20 cellular contexts compared by ENCODE assay signal in the genomic region with DNA sequence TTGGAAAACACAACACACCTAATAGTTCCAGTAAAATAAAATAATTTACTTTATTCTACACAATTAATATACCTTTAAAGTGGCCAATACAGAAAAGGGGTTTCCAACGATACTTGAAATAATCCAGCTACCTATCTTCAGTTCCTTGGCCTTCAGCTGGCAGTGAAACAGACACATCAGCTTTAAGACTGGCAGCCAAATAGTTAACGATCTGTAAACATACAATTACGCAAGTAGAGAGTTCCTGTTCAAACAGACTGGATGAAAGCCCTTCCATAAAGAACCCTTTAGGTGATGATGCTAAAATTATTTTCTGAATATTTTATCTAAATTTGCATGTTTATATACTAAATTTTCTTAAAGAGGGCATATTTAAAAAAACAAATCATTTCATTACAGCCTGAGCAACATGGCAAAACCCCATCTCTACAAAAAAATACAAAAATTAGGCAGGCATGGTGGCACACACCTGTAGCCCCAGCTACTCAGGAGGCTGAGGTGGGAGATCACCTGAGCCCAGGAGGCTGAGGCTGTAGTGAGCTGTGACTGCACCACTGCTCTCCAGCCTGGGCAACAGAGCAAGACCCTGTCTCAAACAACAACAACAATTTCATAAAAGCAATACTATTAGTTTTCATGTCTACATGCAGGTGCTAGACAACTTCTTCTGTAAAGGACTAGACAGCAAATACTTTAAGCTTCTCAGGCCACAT. TPM values are rescaled to one million over a fixed set of nuclear protein-coding genes. Genes with fewer than 3 reads are reported as not detected.
DNase-seq lines count a peak whose midpoint lies in the region; ATAC-seq and TF ChIP-seq lines count a peak whose summit lies in the region.
"Had no signal": no experiment of that assay in that cellular context is flagged by ENCODE, and none has a peak within 500 bp of the region (broad histone marks: within the 10 kb centered on the region; RNA-seq: fewer than 3 reads in every experiment).

No MANE protein-coding gene starts in this region.

- TF ChIP-seq POLR2A in lower leg skin (IDR thresholded peaks at IDR 0.05), result no peak

- peak; percentile 81 for ATAC-seq in left lobe of liver
- ATAC-seq in HG03045 (IDR thresholded peaks at IDR 0.05; ENCODE audit: unreplicated experiment), result no peak
- ATAC-seq: gastrocnemius medialis; naive thymus-derived CD4-positive, alpha-beta T cell; psoas muscle; stimulated activated naive B cell treated with anti-CD40 and anti-IgM and Interleukin-4, amounts not matched to agents 10 μg/mL and 1 μg/mL and 100 μg/mL, for 72 hours had no signal

- intact Hi-C loops in lower leg skin (cut with DNase I; ENCODE audit: low total_unique reads), result no loop called here

- peak; percentile 22 for DNase-seq in DMS53 (lab: John Stamatoyannopoulos, UW)
- no peak for DNase-seq in DMS53 treated with DMSO at 0.1 percent for 48 hours (lab: John Stamatoyannopoulos, UW; ENCODE audit: unreplicated experiment)
- DNase-seq in MV-4-11 (lab: John Stamatoyannopoulos, UW), result peak; percentile 21
- peak; percentile 69 for DNase-seq in NCI-H748 (lab: John Stamatoyannopoulos, UW; ENCODE audit: unreplicated experiment)
- DNase-seq in left lobe of liver (ENCODE audit: low spot score), result no peak
- DNase-seq in lower leg skin (ENCODE audit: low spot score in 2 of 2), result no peak
- no peak for DNase-seq in Kasumi-1 (lab: John Stamatoyannopoulos, UW)
- DNase-seq: activated CD4-positive, CD25-positive, alpha-beta regulatory T cell treated with anti-CD3 and anti-CD28 coated beads, Interleukin-2, amount 50 U/mL, for 72 hours; activated CD8-positive, alpha-beta memory T cell treated with anti-CD3 and anti-CD28 coated beads, Interleukin-2, amount 50 U/mL, for 4 hours; aorta; CD4-positive, CD25-positive, alpha-beta regulatory T cell; gastrocnemius medialis; GM23248; naive thymus-derived CD4-positive, alpha-beta T cell; NCI-H2227 treated with DMSO at 0.1 percent for 48 hours; psoas muscle; stimulated activated naive B cell treated with anti-CD40 and anti-IgM and Interleukin-4, amounts not matched to agents 10 μg/mL and 1 μg/mL and 100 μg/mL, for 72 hours; transverse colon had no signal

- WGBS in lower leg skin, 2 donors, result 48 to 50% methylated on average over 3 of the region's 3 CpGs

- H3K4me3 ChIP-seq in lower leg skin (ENCODE audit: low read depth, poor library complexity, severe bottlenecking), result no peak overlapping the region
- H3K4me3 ChIP-seq: gastrocnemius medialis, GM23248, lung, psoas muscle, transverse colon had no signal

- TF ChIP-seq CTCF in lower leg skin (IDR thresholded peaks at IDR 0.05), result no peak

RNA-seq across cellular contexts. Expression of a gene that starts 12.9 kb away (rescaled TPM):
- total RNA-seq in left lobe of liver (10.4 TPM), lower leg skin (10 to 100 TPM; 60.4 to 64.3 (median 62.8) TPM)

RNA-seq across cellular contexts. Expression of a gene that starts 55.1 kb away (rescaled TPM):
- total RNA-seq in left lobe of liver, result 46.5 TPM
- 100 to 1,000 TPM in 2 of 4 donors, 10 to 100 TPM in 2; 63.1 to 284 (median 118) TPM for total RNA-seq in lower leg skin

Comparison
In these comparisons a context has a peak if more than half of its experiments do, and no peak if none do; other contexts are left out.
1. DNase-seq: peak in DMS53 (single experiment), MV-4-11 (single experiment) and NCI-H748 (single experiment); none in DMS53 treated with DMSO at 0.1 percent for 48 hours (single experiment), left lobe of liver (single experiment), lower leg skin (0 of 2) and Kasumi-1 (0 of 2).